ENCODE assay signal across 17 cellular contexts in genomic region chr6:163327936-163328335, GRCh38.
"Had no signal": no experiment of that assay in that cellular context is flagged by ENCODE, and none has a peak within 500 bp of the region (broad histone marks: within the 10 kb centered on the region; RNA-seq: fewer than 3 reads in every experiment).

No MANE protein-coding gene starts in this region.

- H3K36me3 ChIP-seq: colonic mucosa, lower lobe of right lung, spleen had no signal

- H3K27me3 ChIP-seq: colonic mucosa, spleen had no signal

- ATAC-seq: activated CD8-positive, alpha-beta memory T cell treated with anti-CD3 and anti-CD28 coated beads, Interleukin-2, amount 10 ng/mL, durations not matched to agents 7 days and 5 days; lower lobe of right lung; mucosa of descending colon; naive thymus-derived CD8-positive, alpha-beta T cell; sciatic nerve had no signal

- H3K4me3 ChIP-seq: colonic mucosa, lower lobe of right lung, mucosa of descending colon, spleen had no signal

- H3K27ac ChIP-seq: colonic mucosa, lower lobe of right lung, spleen had no signal

- H3K4me1 ChIP-seq: colonic mucosa had no signal

- H3K9me3 ChIP-seq: colonic mucosa, lower lobe of right lung, mucosa of descending colon had no signal

- DNase-seq: activated CD4-positive, alpha-beta T cell treated with anti-CD3 and anti-CD28 coated beads, Interleukin-2, amount 50 U/mL, for 48 hours; activated CD4-positive, CD25-positive, alpha-beta regulatory T cell treated with anti-CD3 and anti-CD28 coated beads, Interleukin-2, amount 50 U/mL, for 72 hours; activated CD8-positive, alpha-beta memory T cell treated with anti-CD3 and anti-CD28 coated beads, Interleukin-2, amount 10 ng/mL, durations not matched to agents 7 days and 5 days; activated gamma-delta T cell treated with Interleukin-2 at 50 U/mL for 16 hours; activated naive CD8-positive, alpha-beta T cell treated with anti-CD3 and anti-CD28 coated beads for 36 hours; activated T-cell treated with anti-CD3 and anti-CD28 coated beads, Interleukin-2, amount 50 U/mL, for 24 hours; colonic mucosa; effector CD4-positive, alpha-beta T cell; hippocampal formation; lower lobe of right lung; mucosa of descending colon; naive thymus-derived CD8-positive, alpha-beta T cell; spleen; stimulated activated CD4-positive, alpha-beta T cell treated with anti-CD3 and anti-CD28 coated beads, Interleukin-1b, Interleukin-23, amount 100 ng/mL, for 48 hours; T-helper 9 cell; trophoblast cell had no signal
